Comparison of ENCODE assay signal across 1 cellular context in the genomic region with DNA sequence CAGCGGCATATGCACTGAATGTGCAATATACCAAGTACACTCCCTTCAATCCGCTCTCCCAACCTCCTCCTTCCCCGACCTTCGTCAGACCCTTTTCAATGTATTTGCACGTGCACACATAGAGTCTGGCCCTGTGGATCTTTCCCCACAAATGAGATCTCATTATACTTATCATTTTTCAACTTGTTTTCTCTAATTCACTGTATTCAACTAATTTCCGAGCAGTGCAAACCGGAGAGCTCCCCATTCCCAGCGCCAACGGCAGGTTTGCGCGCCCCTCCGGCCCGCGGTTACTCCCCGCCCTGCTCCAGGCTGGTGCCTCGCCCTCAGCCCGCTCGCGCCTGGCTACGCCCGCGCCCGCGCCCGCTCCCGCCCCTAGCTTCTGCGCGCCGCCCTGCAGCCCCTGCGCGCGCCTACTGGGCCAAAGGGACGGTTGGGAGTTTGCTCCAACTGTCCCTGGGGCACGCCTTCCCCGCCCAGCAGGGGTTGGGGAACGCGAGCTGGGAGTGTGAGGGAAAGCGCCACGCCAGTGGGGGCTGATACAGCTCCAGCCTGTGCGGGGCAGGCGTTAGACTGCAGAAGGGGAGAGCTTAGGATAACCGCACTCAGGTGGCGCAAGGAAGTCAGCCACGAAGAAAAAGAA.
TF ChIP-seq lines count a peak whose summit lies in the region.

No MANE protein-coding gene starts in this region.

TF ChIP-seq in WTC11, 78 proteins besides CTCF, POLR2A, EP300 and RAD21 (continued from another document):
- TF ChIP-seq, protein P1, sequence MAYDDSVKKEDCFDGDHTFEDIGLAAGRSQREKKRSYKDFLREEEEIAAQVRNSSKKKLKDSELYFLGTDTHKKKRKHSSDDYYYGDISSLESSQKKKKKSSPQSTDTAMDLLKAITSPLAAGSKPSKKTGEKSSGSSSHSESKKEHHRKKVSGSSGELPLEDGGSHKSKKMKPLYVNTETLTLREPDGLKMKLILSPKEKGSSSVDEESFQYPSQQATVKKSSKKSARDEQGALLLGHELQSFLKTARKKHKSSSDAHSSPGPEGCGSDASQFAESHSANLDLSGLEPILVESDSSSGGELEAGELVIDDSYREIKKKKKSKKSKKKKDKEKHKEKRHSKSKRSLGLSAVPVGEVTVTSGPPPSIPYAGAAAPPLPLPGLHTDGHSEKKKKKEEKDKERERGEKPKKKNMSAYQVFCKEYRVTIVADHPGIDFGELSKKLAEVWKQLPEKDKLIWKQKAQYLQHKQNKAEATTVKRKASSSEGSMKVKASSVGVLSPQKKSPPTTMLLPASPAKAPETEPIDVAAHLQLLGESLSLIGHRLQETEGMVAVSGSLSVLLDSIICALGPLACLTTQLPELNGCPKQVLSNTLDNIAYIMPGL (CRISPR knock-in tag; IDR thresholded peaks at IDR 0.05) = 0 out of 2 replicates have a peak, but pooled peaks have one; percentile 57
- TF ChIP-seq, protein P2, sequence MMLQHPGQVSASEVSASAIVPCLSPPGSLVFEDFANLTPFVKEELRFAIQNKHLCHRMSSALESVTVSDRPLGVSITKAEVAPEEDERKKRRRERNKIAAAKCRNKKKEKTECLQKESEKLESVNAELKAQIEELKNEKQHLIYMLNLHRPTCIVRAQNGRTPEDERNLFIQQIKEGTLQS (CRISPR knock-in tag; conservative IDR thresholded peaks at IDR 0.05) = no peak
- TF ChIP-seq, protein P3, sequence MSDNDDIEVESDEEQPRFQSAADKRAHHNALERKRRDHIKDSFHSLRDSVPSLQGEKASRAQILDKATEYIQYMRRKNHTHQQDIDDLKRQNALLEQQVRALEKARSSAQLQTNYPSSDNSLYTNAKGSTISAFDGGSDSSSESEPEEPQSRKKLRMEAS (CRISPR knock-in tag; IDR thresholded peaks at IDR 0.05) = peak; percentile 72
- TF ChIP-seq, protein P4, sequence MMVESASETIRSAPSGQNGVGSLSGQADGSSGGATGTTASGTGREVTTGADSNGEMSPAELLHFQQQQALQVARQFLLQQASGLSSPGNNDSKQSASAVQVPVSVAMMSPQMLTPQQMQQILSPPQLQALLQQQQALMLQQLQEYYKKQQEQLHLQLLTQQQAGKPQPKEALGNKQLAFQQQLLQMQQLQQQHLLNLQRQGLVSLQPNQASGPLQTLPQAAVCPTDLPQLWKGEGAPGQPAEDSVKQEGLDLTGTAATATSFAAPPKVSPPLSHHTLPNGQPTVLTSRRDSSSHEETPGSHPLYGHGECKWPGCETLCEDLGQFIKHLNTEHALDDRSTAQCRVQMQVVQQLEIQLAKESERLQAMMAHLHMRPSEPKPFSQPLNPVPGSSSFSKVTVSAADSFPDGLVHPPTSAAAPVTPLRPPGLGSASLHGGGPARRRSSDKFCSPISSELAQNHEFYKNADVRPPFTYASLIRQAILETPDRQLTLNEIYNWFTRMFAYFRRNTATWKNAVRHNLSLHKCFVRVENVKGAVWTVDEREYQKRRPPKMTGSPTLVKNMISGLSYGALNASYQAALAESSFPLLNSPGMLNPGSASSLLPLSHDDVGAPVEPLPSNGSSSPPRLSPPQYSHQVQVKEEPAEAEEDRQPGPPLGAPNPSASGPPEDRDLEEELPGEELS (CRISPR knock-in tag; IDR thresholded peaks at IDR 0.05) = peak; percentile 67
- TF ChIP-seq SP1 (CRISPR knock-in tag; conservative IDR thresholded peaks at IDR 0.05) = peak; percentile 62; the same call in 1 of the 2 replicates
- TF ChIP-seq CBFB (CRISPR knock-in tag; IDR thresholded peaks at IDR 0.05; ENCODE audit: low read depth) = no peak
